13 cellular contexts compared by ENCODE assay signal in the genomic region with DNA sequence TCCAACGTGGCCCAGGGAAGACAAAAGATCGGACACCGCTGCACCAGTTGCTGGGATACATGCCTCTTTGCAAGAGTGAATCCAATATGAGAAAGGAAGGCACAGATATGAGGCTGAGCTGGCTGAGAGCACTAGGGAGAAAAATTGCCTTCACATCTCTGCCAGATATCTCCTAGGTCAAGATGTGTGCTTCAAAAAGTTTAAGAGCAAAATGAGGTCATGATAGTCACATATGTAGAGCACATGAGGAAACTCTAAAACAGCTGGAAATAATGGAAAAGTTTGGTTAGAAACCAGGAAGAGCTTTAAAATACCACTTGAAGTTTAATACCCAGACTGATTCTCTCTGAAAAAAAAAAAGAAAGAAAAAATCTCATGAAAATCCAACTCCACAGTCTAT. TPM values are rescaled to one million over a fixed set of nuclear protein-coding genes. Genes with fewer than 3 reads are reported as not detected.
DNase-seq lines count a peak whose midpoint lies in the region; ATAC-seq and TF ChIP-seq lines count a peak whose summit lies in the region.
"Had no signal": no experiment of that assay in that cellular context is flagged by ENCODE, and none has a peak within 500 bp of the region (broad histone marks: within the 10 kb centered on the region; RNA-seq: fewer than 3 reads in every experiment).

No MANE protein-coding gene starts in this region.

- H3K4me1 Mint-ChIP-seq in Caco-2 (ENCODE audit: low read depth, unreplicated experiment) (peaks cover 6% of the 10 kb centered on the region), IgD-negative memory B cell (peaks cover 30 to 41% (median 36%) of the 10 kb centered on the region in 3 donors), natural killer cell (peaks cover 60 to 66% of the 10 kb centered on the region in 2 donors)
- peaks cover 65% of the 10 kb centered on the region for H3K4me1 Mint-ChIP-seq in activated T-helper 2 cell treated with anti-CD3 and anti-CD28 coated beads, Interferon-gamma antibody, Interleukin-2, Interleukin-4, amounts not matched to agents 10 μg/mL and 5 μg/mL and 100 μg/mL, durations not matched to agents 14 hours and 24 hours and 36 hours (ENCODE audit: low read depth)

- CTCF ChIA-PET in Caco-2 (lab: Charles Lee) = no interaction called here

- H3K27ac Mint-ChIP-seq in Caco-2 (ENCODE audit: unreplicated experiment) (peak overlapping the region; percentile 78), IgD-negative memory B cell (peak overlapping the region; percentile 27 to 92 (median 62)), natural killer cell (peak overlapping the region in 1 of 2 donors; percentile 100)
- peak overlapping the region; percentile 97 for H3K27ac Mint-ChIP-seq in activated T-helper 2 cell treated with anti-CD3 and anti-CD28 coated beads, Interferon-gamma antibody, Interleukin-2, Interleukin-4, amounts not matched to agents 10 μg/mL and 5 μg/mL and 100 μg/mL, durations not matched to agents 14 hours and 24 hours and 36 hours

- H3K36me3 Mint-ChIP-seq in Caco-2 (ENCODE audit: insufficient read depth, unreplicated experiment) = peaks cover 32% of the 10 kb centered on the region
- peaks cover 3% of the 10 kb centered on the region for H3K36me3 Mint-ChIP-seq in IgD-negative memory B cell
- no peaks in the 10 kb centered on the region for H3K36me3 Mint-ChIP-seq in activated T-helper 2 cell treated with anti-CD3 and anti-CD28 coated beads, Interferon-gamma antibody, Interleukin-2, Interleukin-4, amounts not matched to agents 10 μg/mL and 5 μg/mL and 100 μg/mL, durations not matched to agents 14 hours and 24 hours and 36 hours (ENCODE audit: low read depth)
- H3K36me3 Mint-ChIP-seq in natural killer cell = no peaks in the 10 kb centered on the region

- intact Hi-C loops in Caco-2 (cut with micrococcal nuclease; ENCODE audit: unreplicated experiment) = no loop called here
- intact Hi-C loops in activated T-helper 2 cell treated with anti-CD3 and anti-CD28 coated beads, Interferon-gamma antibody, Interleukin-2, Interleukin-4, amounts not matched to agents 10 μg/mL and 5 μg/mL and 100 μg/mL, durations not matched to agents 14 hours and 24 hours and 36 hours (cut with micrococcal nuclease) = no loop called here
- intact Hi-C loops in natural killer cell (cut with micrococcal nuclease) = loop anchor here (5.0 kb wide), 1 partner anchor 723 kb away; a partner anchor contains a TSS
- intact Hi-C loops in heart left ventricle (cut with DNase I) = loop anchor here in 1 of 10 donors (5.0 kb wide), 1 partner anchor 33 kb away; a partner anchor contains a TSS
- intact Hi-C loops in gastrocnemius medialis (cut with DNase I; ENCODE audit: low total_unique reads) = no loop called here

- no peak for DNase-seq in Caco-2
- DNase-seq in activated T-helper 2 cell treated with anti-CD3 and anti-CD28 coated beads, Interferon-gamma antibody, Interleukin-2, Interleukin-4, amounts not matched to agents 10 μg/mL and 5 μg/mL and 100 μg/mL, durations not matched to agents 14 hours and 24 hours and 36 hours (ENCODE audit: low spot score) = no peak
- DNase-seq in natural killer cell = no peak
- no peak for DNase-seq in heart left ventricle
- no peak for DNase-seq in gastrocnemius medialis
- DNase-seq: central memory CD4-positive, alpha-beta T cell; DMS79; NCI-H226 had no signal

- peaks cover 5% of the 10 kb centered on the region for H3K27me3 Mint-ChIP-seq in Caco-2 (ENCODE audit: insufficient read depth, unreplicated experiment)
- no peaks in the 10 kb centered on the region for H3K27me3 Mint-ChIP-seq in IgD-negative memory B cell
- H3K27me3 Mint-ChIP-seq in activated T-helper 2 cell treated with anti-CD3 and anti-CD28 coated beads, Interferon-gamma antibody, Interleukin-2, Interleukin-4, amounts not matched to agents 10 μg/mL and 5 μg/mL and 100 μg/mL, durations not matched to agents 14 hours and 24 hours and 36 hours (ENCODE audit: low read depth) = no peaks in the 10 kb centered on the region
- no peaks in the 10 kb centered on the region for H3K27me3 Mint-ChIP-seq in natural killer cell (ENCODE audit: low read depth in 2 of 2)

- no peak for TF ChIP-seq POLR2A in heart left ventricle (IDR thresholded peaks at IDR 0.05)
- no peak for TF ChIP-seq POLR2A in gastrocnemius medialis (IDR thresholded peaks at IDR 0.05)

- H3K4me3 Mint-ChIP-seq in Caco-2 (ENCODE audit: unreplicated experiment) (peak overlapping the region; percentile 55), IgD-negative memory B cell (peak overlapping the region in 2 of 4 donors; percentile 83 to 93), natural killer cell (peak overlapping the region; percentile 56)
- peak overlapping the region; percentile 89 for H3K4me3 Mint-ChIP-seq in activated T-helper 2 cell treated with anti-CD3 and anti-CD28 coated beads, Interferon-gamma antibody, Interleukin-2, Interleukin-4, amounts not matched to agents 10 μg/mL and 5 μg/mL and 100 μg/mL, durations not matched to agents 14 hours and 24 hours and 36 hours (ENCODE audit: low read depth)

- in situ Hi-C loops in gastrocnemius medialis (cut with MboI; ENCODE audit: low sequenced_read_pairs in 4 of 4) = no loop called here

- H3K4me3 ChIP-seq in Caco-2 (ENCODE audit: low read depth, low read length) (no peak overlapping the region), heart left ventricle (no peak overlapping the region), gastrocnemius medialis (no peak overlapping the region)
- H3K4me3 ChIP-seq: thoracic aorta had no signal

- no peaks in the 10 kb centered on the region for H3K27me3 ChIP-seq in Caco-2 (replicated peaks; ENCODE audit: control insufficient read depth, insufficient read depth, low read length)
- peaks cover 0 to 87% (median 41%) of the 10 kb centered on the region in 9 donors for H3K27me3 ChIP-seq in heart left ventricle
- peaks cover 81 to 99% (median 89%) of the 10 kb centered on the region in 3 donors for H3K27me3 ChIP-seq in gastrocnemius medialis

- H3K9me3 Mint-ChIP-seq in Caco-2 (ENCODE audit: unreplicated experiment) (peaks cover 7% of the 10 kb centered on the region), IgD-negative memory B cell (peaks cover 0 to 4% (median 3%) of the 10 kb centered on the region in 3 donors), natural killer cell (no peaks in the 10 kb centered on the region)
- no peaks in the 10 kb centered on the region for H3K9me3 Mint-ChIP-seq in activated T-helper 2 cell treated with anti-CD3 and anti-CD28 coated beads, Interferon-gamma antibody, Interleukin-2, Interleukin-4, amounts not matched to agents 10 μg/mL and 5 μg/mL and 100 μg/mL, durations not matched to agents 14 hours and 24 hours and 36 hours

- no TSS peak for BruUV-seq in Caco-2 (replicated peaks; lab: Mats Ljungman, UMichigan)

- TF ChIP-seq CTCF in Caco-2 (IDR thresholded peaks at IDR 0.05; ENCODE audit: insufficient read depth in 1 of 2, low read depth in 1 of 2, low read length in 1 of 2, severe bottlenecking in 1 of 2, unreplicated experiment in 1 of 2) (no peak), natural killer cell (IDR thresholded peaks at IDR 0.05) (no peak), heart left ventricle (IDR thresholded peaks at IDR 0.05) (no peak), gastrocnemius medialis (IDR thresholded peaks at IDR 0.05 in 4 of 5, conservative IDR thresholded peaks at IDR 0.05 in 1 of 5) (no peak)

- no peaks in the 10 kb centered on the region for H3K9me3 ChIP-seq in Caco-2
- no peaks in the 10 kb centered on the region for H3K9me3 ChIP-seq in heart left ventricle
- no peaks in the 10 kb centered on the region for H3K9me3 ChIP-seq in gastrocnemius medialis
- H3K9me3 ChIP-seq: thoracic aorta had no signal

- ATAC-seq in natural killer cell (no peak), heart left ventricle (no peak), GM21515 (IDR thresholded peaks at IDR 0.05; ENCODE audit: unreplicated experiment) (no peak), HG03378 (IDR thresholded peaks at IDR 0.05; ENCODE audit: unreplicated experiment) (no peak), gastrocnemius medialis (no peak)

- H3K4me1 ChIP-seq in Caco-2 = 0 out of 2 replicates have a peak, but pooled peaks cover 4% of the 10 kb centered on the region
- peaks cover 6 to 58% (median 22%) of the 10 kb centered on the region in 12 donors for H3K4me1 ChIP-seq in heart left ventricle
- H3K4me1 ChIP-seq in gastrocnemius medialis = peaks cover 31 to 43% of the 10 kb centered on the region in 2 donors

- WGBS in heart left ventricle, 4 donors = 67 to 75% (median 71%) methylated on average over 3 of the region's 3 CpGs

- POLR2A ChIA-PET in Caco-2 (lab: Charles Lee) = interaction anchor here (0.6 to 7.8 kb wide), 2 partner anchors 23 to 1358 kb away, joined by 3 to 620 read pairs; a partner anchor contains a TSS

- no peak overlapping the region for H3K27ac ChIP-seq in heart left ventricle
- no peak overlapping the region for H3K27ac ChIP-seq in gastrocnemius medialis
- H3K27ac ChIP-seq: thoracic aorta had no signal

- H3K36me3 ChIP-seq in Caco-2 (ENCODE audit: control insufficient read depth, insufficient read depth, low read length) (no peaks in the 10 kb centered on the region), heart left ventricle (no peaks in the 10 kb centered on the region), gastrocnemius medialis (no peaks in the 10 kb centered on the region)
- H3K36me3 ChIP-seq: thoracic aorta had no signal

RNA-seq across cellular contexts. Expression of a gene that starts 41.7 kb away (rescaled TPM):
- total RNA-seq in Caco-2 (2022) (not detected in 2 replicates), natural killer cell (not detected), heart left ventricle (not detected), gastrocnemius medialis (not detected)
- polyA plus RNA-seq in IgD-negative memory B cell (not detected), heart left ventricle (not detected)
- not detected in 2 replicates for total RNA-seq in activated T-helper 2 cell treated with anti-CD3 and anti-CD28 coated beads, Interferon-gamma antibody, Interleukin-2, Interleukin-4, amounts not matched to agents 10 μg/mL and 5 μg/mL and 100 μg/mL, durations not matched to agents 14 hours and 24 hours and 36 hours
- total RNA-seq: MCF 10A, thoracic aorta had no signal
